In genomic region chr18:59266876-59267510, GRCh38 we compare ENCODE assay signal across 14 cellular contexts. TPM values are rescaled to one million over a fixed set of nuclear protein-coding genes. Genes with fewer than 3 reads are reported as not detected.
"Had no signal": no experiment of that assay in that cellular context is flagged by ENCODE, and none has a peak within 500 bp of the region (broad histone marks: within the 10 kb centered on the region; RNA-seq: fewer than 3 reads in every experiment).

No MANE protein-coding gene starts in this region.

- H3K9me3 ChIP-seq: gastrocnemius medialis had no signal

- ATAC-seq: activated CD4-positive, CD25-positive, alpha-beta regulatory T cell treated with anti-CD3 and anti-CD28 coated beads, Interleukin-2, amount 50 U/mL, for 24 hours; gastrocnemius medialis had no signal

- H3K4me3 ChIP-seq: coronary artery, gastrocnemius medialis, tibial nerve had no signal

- H3K36me3 ChIP-seq: gastrocnemius medialis, tibial nerve had no signal

- DNase-seq: activated CD4-positive, alpha-beta T cell treated with anti-CD3 and anti-CD28 coated beads, Interleukin-2, amount 50 U/mL, for 4 hours; activated naive CD4-positive, alpha-beta T cell; caudate nucleus; effector CD4-positive, alpha-beta T cell; gastrocnemius medialis; kidney glomerular epithelial cell had no signal

- H3K27ac ChIP-seq: coronary artery, gastrocnemius medialis, tibial nerve had no signal

- FAIRE-seq: small intestine, TTC549 had no signal

RNA-seq across cellular contexts. Expression of gene RAX, which starts 6.3 kb away (rescaled TPM):
- total RNA-seq: activated T-helper 1 cell treated with anti-CD3 and anti-CD28 coated beads, Interleukin-12 subunit alpha, Interleukin-12 subunit beta, Interleukin-2, Interleukin-4 antibody, amounts not matched to agents 30 ng/mL and 10 ng/mL and 1 ng/mL, durations not matched to agents 14 hours and 24 hours and 36 hours; gastrocnemius medialis; liver; subcutaneous adipose tissue; tibial nerve had no signal
- polyA plus RNA-seq: liver had no signal

RNA-seq across cellular contexts. Expression of gene GRP, which starts 47.0 kb away (rescaled TPM):
- total RNA-seq: activated T-helper 1 cell treated with anti-CD3 and anti-CD28 coated beads, Interleukin-12 subunit alpha, Interleukin-12 subunit beta, Interleukin-2, Interleukin-4 antibody, amounts not matched to agents 30 ng/mL and 10 ng/mL and 1 ng/mL, durations not matched to agents 14 hours and 24 hours and 36 hours; gastrocnemius medialis; liver; subcutaneous adipose tissue; tibial nerve had no signal
- polyA plus RNA-seq: liver had no signal

RNA-seq across cellular contexts. Expression of gene CPLX4, which starts 51.5 kb away (rescaled TPM):
- total RNA-seq: activated T-helper 1 cell treated with anti-CD3 and anti-CD28 coated beads, Interleukin-12 subunit alpha, Interleukin-12 subunit beta, Interleukin-2, Interleukin-4 antibody, amounts not matched to agents 30 ng/mL and 10 ng/mL and 1 ng/mL, durations not matched to agents 14 hours and 24 hours and 36 hours; gastrocnemius medialis; liver; subcutaneous adipose tissue; tibial nerve had no signal
- polyA plus RNA-seq: liver, small intestine had no signal
